Comparison of ENCODE assay signal across 17 cellular contexts in genomic region chr1:94654919-94655318, GRCh38.
DNase-seq lines count a peak whose midpoint lies in the region; ATAC-seq and TF ChIP-seq lines count a peak whose summit lies in the region.
"Had no signal": no experiment of that assay in that cellular context is flagged by ENCODE, and none has a peak within 500 bp of the region (broad histone marks: within the 10 kb centered on the region; RNA-seq: fewer than 3 reads in every experiment).

No MANE protein-coding gene starts in this region.

- no peak for TF ChIP-seq RAD21 in HCT116 (IDR thresholded peaks at IDR 0.05; ENCODE audit: low read depth)

- 94% methylated on average over 4 of the region's 4 CpGs for WGBS in hepatocyte (ENCODE audit: low lambda C conversion rate, missing lambda C conversion rate)
- WGBS in prostate gland = 89% methylated on average over 4 of the region's 4 CpGs

- peak overlapping the region; percentile 65 for H3K27ac ChIP-seq in HCT116 (ENCODE audit: low read depth, low read length)
- H3K27ac ChIP-seq in RWPE2 (ENCODE audit: poor library complexity, severe bottlenecking) = peak overlapping the region; percentile 100
- peak overlapping the region; percentile 89 for H3K27ac ChIP-seq in hepatocyte
- peak overlapping the region; percentile 1 to 39 for H3K27ac ChIP-seq in prostate gland
- H3K27ac ChIP-seq: C4-2B had no signal

- H3K4me3 ChIP-seq in HCT116 (replicated peaks in 1 of 2; ENCODE audit: low read depth in 1 of 2, low read length in 2 of 2) (no peak overlapping the region; a peak in 1 of 4 replicates), RWPE2 (ENCODE audit: severe bottlenecking) (no peak overlapping the region), hepatocyte (no peak overlapping the region), prostate gland (no peak overlapping the region)

- TF ChIP-seq CTCF in HCT116 (IDR thresholded peaks at IDR 0.05 in 2 of 3, conservative IDR thresholded peaks at IDR 0.05 in 1 of 3; ENCODE audit: borderline replicate concordance in 1 of 3, insufficient read depth in 1 of 3, low read depth in 2 of 3, low read length in 2 of 3) (no peak), RWPE2 (IDR thresholded peaks at IDR 0.05; ENCODE audit: poor library complexity, severe bottlenecking) (no peak), hepatocyte (IDR thresholded peaks at IDR 0.05; ENCODE audit: poor library complexity) (no peak), prostate gland (IDR thresholded peaks at IDR 0.05) (no peak)

- H3K36me3 ChIP-seq in HCT116 (ENCODE audit: control insufficient read depth in 1 of 2, insufficient read depth in 2 of 2, low read length in 2 of 2) = no peaks in the 10 kb centered on the region
- no peaks in the 10 kb centered on the region for H3K36me3 ChIP-seq in RWPE2 (ENCODE audit: low read depth)
- no peaks in the 10 kb centered on the region for H3K36me3 ChIP-seq in hepatocyte (replicated peaks; ENCODE audit: insufficient read depth, low read depth)
- H3K36me3 ChIP-seq in prostate gland = no peaks in the 10 kb centered on the region

- TF ChIP-seq POLR2A in HCT116 (IDR thresholded peaks at IDR 0.05; ENCODE audit: borderline replicate concordance, extremely low read depth, insufficient read depth, insufficient read length) (no peak), prostate gland (IDR thresholded peaks at IDR 0.05) (no peak)

- H2AFZ ChIP-seq in HCT116 (ENCODE audit: low read depth, low read length, poor library complexity, severe bottlenecking) (no peak overlapping the region), hepatocyte (no peak overlapping the region)

- peaks cover 29 to 60% of the 10 kb centered on the region in 2 experiments for H3K4me1 ChIP-seq in HCT116 (ENCODE audit: control insufficient read depth in 1 of 2, insufficient read depth in 2 of 2, low read length in 2 of 2)
- peaks cover 35% of the 10 kb centered on the region for H3K4me1 ChIP-seq in RWPE2 (ENCODE audit: insufficient read depth, poor library complexity, severe bottlenecking)
- H3K4me1 ChIP-seq in hepatocyte (ENCODE audit: insufficient read depth) = peaks cover 21% of the 10 kb centered on the region
- H3K4me1 ChIP-seq in prostate gland (replicated peaks) = peaks cover 2% of the 10 kb centered on the region

- no peaks in the 10 kb centered on the region for H3K9me2 ChIP-seq in HCT116 (ENCODE audit: insufficient read depth)
- no peaks in the 10 kb centered on the region for H3K9me2 ChIP-seq in hepatocyte (replicated peaks; ENCODE audit: insufficient read depth)

- DNase-seq in HCT116 (ENCODE audit: low read depth, low spot score) (no peak), RWPE2 (ENCODE audit: low spot score) (no peak), hepatocyte (ENCODE audit: low spot score) (no peak), prostate gland (ENCODE audit: low spot score) (no peak), NCI-H2107 (lab: John Stamatoyannopoulos, UW) (no peak)
- DNase-seq: CD8-positive, alpha-beta memory T cell; GOT3; Karpas-422; NCI-H1930; NCI-H345; NCI-H524; NCI-H774; NK-92 treated with Interleukin-12 subunit alpha and Interleukin-12 subunit beta, amount 100 ng/mL, for 24 hours had no signal

- CTCF ChIA-PET in HCT116 (lab: Charles Lee) = no interaction called here

- intact Hi-C loops in HCT116 (cut with micrococcal nuclease) (no loop called here), prostate gland (cut with DNase I) (no loop called here)

- no TSS peak for BruUV-seq in HCT116 (replicated peaks; lab: Mats Ljungman, UMichigan)

- H3K27me3 ChIP-seq in HCT116 (ENCODE audit: insufficient read depth, low read length) (no peaks in the 10 kb centered on the region), RWPE2 (ENCODE audit: insufficient read depth, poor library complexity, severe bottlenecking) (no peaks in the 10 kb centered on the region), hepatocyte (no peaks in the 10 kb centered on the region), prostate gland (replicated peaks; ENCODE audit: insufficient read depth) (no peaks in the 10 kb centered on the region)

- POLR2A ChIA-PET in HCT116 (lab: Charles Lee) = no interaction called here

- H3K79me2 ChIP-seq in HCT116 (ENCODE audit: insufficient read depth, low read length) (no peaks in the 10 kb centered on the region), hepatocyte (no peaks in the 10 kb centered on the region)

- no peak overlapping the region; the same call in 1 of the 2 replicates for H3K9ac ChIP-seq in HCT116 (ENCODE audit: low read length)

- no peaks in the 10 kb centered on the region for H4K20me1 ChIP-seq in HCT116 (ENCODE audit: insufficient read depth)
- H4K20me1 ChIP-seq in hepatocyte (ENCODE audit: insufficient read depth, poor library complexity, severe bottlenecking) = no peaks in the 10 kb centered on the region

- H3K4me2 ChIP-seq in HCT116 (ENCODE audit: low read length) (peak overlapping the region; percentile 62; the same call in 1 of the 2 replicates), hepatocyte (no peak overlapping the region)

- no peaks in the 10 kb centered on the region for H3K9me3 ChIP-seq in HCT116 (ENCODE audit: control insufficient read depth in 1 of 2, insufficient read depth in 1 of 2, low read depth in 1 of 2, low read length in 2 of 2)
- H3K9me3 ChIP-seq in RWPE2 (ENCODE audit: severe bottlenecking) = no peaks in the 10 kb centered on the region
- H3K9me3 ChIP-seq in hepatocyte (ENCODE audit: low read depth) = no peaks in the 10 kb centered on the region
- no peaks in the 10 kb centered on the region for H3K9me3 ChIP-seq in prostate gland

- RAD21 ChIA-PET in HCT116 (lab: Charles Lee; ENCODE audit: low non-redundant PET in 1 of 2, low total read pairs in 2 of 2, uncharacterized antibody in 2 of 2, unreplicated experiment in 2 of 2) = no interaction called here

- ATAC-seq in HCT116 = no peak
- ATAC-seq in RWPE2 (ENCODE audit: low read depth) = no peak
- no peak for ATAC-seq in GM19467 (IDR thresholded peaks at IDR 0.05; ENCODE audit: unreplicated experiment)
- no peak for ATAC-seq in HG02885 (IDR thresholded peaks at IDR 0.05; ENCODE audit: poor library complexity, unreplicated experiment)
- ATAC-seq: Right ventricle myocardium inferior had no signal

TF ChIP-seq in HCT116, 20 proteins besides CTCF, POLR2A, EP300 and RAD21:
- no peak for TF ChIP-seq ZNF274 (IDR thresholded peaks at IDR 0.05; ENCODE audit: low read depth, low read length)
- no peak for TF ChIP-seq REST (IDR thresholded peaks at IDR 0.05; ENCODE audit: low read depth)
- TF ChIP-seq EZH2phosphoT487 (IDR thresholded peaks at IDR 0.05; ENCODE audit: borderline replicate concordance) = no peak
- no peak for TF ChIP-seq CBX3 (IDR thresholded peaks at IDR 0.05; ENCODE audit: low read depth)
- no peak for TF ChIP-seq FOSL1 (IDR thresholded peaks at IDR 0.05; ENCODE audit: low read depth)
TF ChIP-seq in HCT116: peak in this region for 0.

Comparison
In these comparisons a context has a peak if more than half of its experiments do, and no peak if none do; other contexts are left out.
1. H3K27ac ChIP-seq: peak in every context shown above with its lines; median percentile 100 in RWPE2; 89 in hepatocyte; 65 in HCT116; 20 in prostate gland.